11 cellular contexts compared by ENCODE assay signal in genomic region chr2:233178994-233179847, GRCh38.
A peak's percentile ranks its signal among the peaks of the same experiment; 100 is the strongest.
DNase-seq lines count a peak whose midpoint lies in the region; ATAC-seq and TF ChIP-seq lines count a peak whose summit lies in the region.
"Had no signal": no experiment of that assay in that cellular context is flagged by ENCODE, and none has a peak within 500 bp of the region (broad histone marks: within the 10 kb centered on the region; RNA-seq: fewer than 3 reads in every experiment).

No MANE protein-coding gene starts in this region.

- WGBS in mesenchymal stem cell: 78% methylated on average over 12 of the region's 14 CpGs

- peaks cover 14 to 43% of the 10 kb centered on the region in 2 experiments for H3K27me3 ChIP-seq in mesenchymal stem cell (ENCODE audit: control insufficient read depth in 1 of 2, insufficient read depth in 1 of 2, low read length in 2 of 2)
- H3K27me3 ChIP-seq: ascending aorta, hepatocyte, suprapubic skin had no signal

- intact Hi-C loops in sciatic nerve (cut with DNase I): no loop called here

- no peak overlapping the region for H3K18ac ChIP-seq in mesenchymal stem cell (ENCODE audit: low read depth in 1 of 2, low read length in 2 of 2)

- TF ChIP-seq CTCF in nephron progenitor cell (IDR thresholded peaks at IDR 0.05): no peak

- H3K23ac ChIP-seq in mesenchymal stem cell (ENCODE audit: low read length in 2 of 2): peak overlapping the region in 1 of 2 experiments; percentile 3

- no peak overlapping the region for H3K9ac ChIP-seq in mesenchymal stem cell (ENCODE audit: low read length)

- no peak overlapping the region for H2BK120ac ChIP-seq in mesenchymal stem cell (ENCODE audit: low read depth, low read length)

- peaks cover 83% of the 10 kb centered on the region for H3K36me3 Mint-ChIP-seq in effector memory CD8-positive, alpha-beta T cell (ENCODE audit: insufficient read depth)
- peaks cover 21% of the 10 kb centered on the region for H3K36me3 Mint-ChIP-seq in nephron progenitor cell (ENCODE audit: low read depth)

- H2AFZ ChIP-seq in mesenchymal stem cell (ENCODE audit: low read depth, low read length): no peak overlapping the region
- H2AFZ ChIP-seq: hepatocyte had no signal

- H3K4me2 ChIP-seq in mesenchymal stem cell (ENCODE audit: low read length, poor library complexity, severe bottlenecking): no peak overlapping the region
- H3K4me2 ChIP-seq: hepatocyte had no signal

- H3K27ac ChIP-seq in mesenchymal stem cell (ENCODE audit: low read length, poor library complexity, severe bottlenecking): no peak overlapping the region
- H3K27ac ChIP-seq: ascending aorta, hepatocyte, suprapubic skin had no signal

- H2BK15ac ChIP-seq in mesenchymal stem cell (ENCODE audit: low read depth, poor library complexity, severe bottlenecking): no peak overlapping the region

- H2BK5ac ChIP-seq in mesenchymal stem cell (ENCODE audit: low read depth, low read length, poor library complexity, severe bottlenecking): no peak overlapping the region

- H3K4me3 Mint-ChIP-seq in effector memory CD8-positive, alpha-beta T cell: no peak overlapping the region
- no peak overlapping the region for H3K4me3 Mint-ChIP-seq in nephron progenitor cell

- no peak overlapping the region for H2BK12ac ChIP-seq in mesenchymal stem cell (ENCODE audit: low read length in 2 of 2)

- DNase-seq in DMS 273 (lab: John Stamatoyannopoulos, UW; ENCODE audit: unreplicated experiment) (peak; percentile 61), NCI-H69 (lab: John Stamatoyannopoulos, UW) (peak; percentile 43), nephron progenitor cell (no peak), globus pallidus (ENCODE audit: low spot score) (no peak), mesenchymal stem cell (no peak), sciatic nerve (ENCODE audit: low spot score) (no peak)
- no peak for DNase-seq in effector memory CD8-positive, alpha-beta T cell

- ATAC-seq in effector memory CD8-positive, alpha-beta T cell (replicated peaks): no peak
- no peak for ATAC-seq in HG03469 (IDR thresholded peaks at IDR 0.05; ENCODE audit: unreplicated experiment)
- ATAC-seq in sciatic nerve: no peak

- no peak overlapping the region for H4K91ac ChIP-seq in mesenchymal stem cell (ENCODE audit: low read length)

- no peaks in the 10 kb centered on the region for H3K79me1 ChIP-seq in mesenchymal stem cell (replicated peaks; ENCODE audit: low read length, poor library complexity, severe bottlenecking)

- H3K27ac Mint-ChIP-seq in effector memory CD8-positive, alpha-beta T cell: peak overlapping the region; percentile 36 to 54
- H3K27ac Mint-ChIP-seq in nephron progenitor cell: peak overlapping the region; percentile 87

- H3K4ac ChIP-seq in mesenchymal stem cell (ENCODE audit: low read depth in 1 of 2, low read length in 2 of 2): no peak overlapping the region

- peaks cover 0 to 4% of the 10 kb centered on the region in 2 experiments for H3K36me3 ChIP-seq in mesenchymal stem cell (ENCODE audit: control insufficient read depth in 1 of 2, insufficient read depth in 2 of 2, low read depth in 1 of 2, low read length in 2 of 2)
- H3K36me3 ChIP-seq: ascending aorta had no signal

- no peak overlapping the region for H2AK5ac ChIP-seq in mesenchymal stem cell (ENCODE audit: low read length, severe bottlenecking)

- H3K27me3 Mint-ChIP-seq in effector memory CD8-positive, alpha-beta T cell: no peaks in the 10 kb centered on the region
- peaks cover 18% of the 10 kb centered on the region for H3K27me3 Mint-ChIP-seq in nephron progenitor cell (ENCODE audit: low read depth, poor library complexity)

- H3K4me1 ChIP-seq in mesenchymal stem cell (ENCODE audit: control insufficient read depth, insufficient read depth, low read depth, low read length): no peaks in the 10 kb centered on the region
- H3K4me1 ChIP-seq: ascending aorta, suprapubic skin had no signal

- peaks cover 12% of the 10 kb centered on the region for H3K9me3 ChIP-seq in mesenchymal stem cell (ENCODE audit: control insufficient read depth, low read length)
- H3K9me3 ChIP-seq: ascending aorta, suprapubic skin had no signal

- no peak overlapping the region for H3K4me3 ChIP-seq in mesenchymal stem cell (ENCODE audit: insufficient read depth in 1 of 2, low read depth in 1 of 2, low read length in 2 of 2)
- H3K4me3 ChIP-seq: ascending aorta, hepatocyte, suprapubic skin had no signal

- H3K4me1 Mint-ChIP-seq in effector memory CD8-positive, alpha-beta T cell (ENCODE audit: low read depth in 2 of 2): peaks cover 19 to 33% of the 10 kb centered on the region in 2 donors
- H3K4me1 Mint-ChIP-seq in nephron progenitor cell: no peaks in the 10 kb centered on the region

- H3K9me3 Mint-ChIP-seq in effector memory CD8-positive, alpha-beta T cell: no peaks in the 10 kb centered on the region
- H3K9me3 Mint-ChIP-seq in nephron progenitor cell: peaks cover 24% of the 10 kb centered on the region

- no peak overlapping the region for H4K8ac ChIP-seq in mesenchymal stem cell (ENCODE audit: low read length)

- H3K14ac ChIP-seq in mesenchymal stem cell (ENCODE audit: low read length in 2 of 2): no peak overlapping the region

Comparison
In these comparisons a context has a peak if more than half of its experiments do, and no peak if none do; other contexts are left out.
1. DNase-seq: peak in DMS 273 (single experiment) and NCI-H69 (single experiment); none in effector memory CD8-positive, alpha-beta T cell (0 of 3), nephron progenitor cell (single experiment), globus pallidus (single experiment), mesenchymal stem cell (single experiment) and sciatic nerve (single experiment).